Comparison of ENCODE assay signal across 21 cellular contexts in the genomic region with DNA sequence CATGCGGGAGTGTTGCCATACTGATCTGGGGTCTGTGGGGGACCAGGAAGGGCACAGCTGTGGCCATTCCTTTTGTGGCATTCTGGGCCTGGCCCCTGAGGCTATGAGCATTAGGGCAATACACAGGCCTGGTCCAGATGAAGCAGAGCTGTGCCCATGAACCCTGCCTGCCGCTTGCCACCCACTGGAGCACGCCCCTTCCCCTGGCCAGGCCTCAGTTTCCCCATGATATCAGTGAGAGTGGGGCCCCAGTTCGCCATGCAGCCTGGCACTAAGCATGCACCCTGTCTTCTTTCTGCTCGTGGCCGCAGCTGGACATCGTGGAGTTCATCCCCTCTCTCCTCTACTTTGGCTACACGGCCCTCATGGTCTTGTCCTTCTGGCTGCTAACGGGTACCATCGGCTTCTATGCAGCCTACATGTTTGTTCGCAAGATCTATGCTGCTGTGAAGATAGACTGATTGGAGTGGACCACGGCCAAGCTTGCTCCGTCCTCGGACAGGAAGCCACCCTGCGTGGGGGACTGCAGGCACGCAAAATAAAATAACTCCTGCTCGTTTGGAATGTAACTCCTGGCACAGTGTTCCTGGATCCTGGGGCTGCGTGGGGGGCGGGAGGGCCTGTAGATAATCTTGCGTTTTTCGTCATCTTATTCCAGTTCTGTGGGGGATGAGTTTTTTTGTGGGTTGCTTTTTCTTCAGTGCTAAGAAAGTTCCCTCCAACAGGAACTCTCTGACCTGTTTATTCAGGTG. TPM values are rescaled to one million over a fixed set of nuclear protein-coding genes. Genes with fewer than 3 reads are reported as not detected.
DNase-seq lines count a peak whose midpoint lies in the region; ATAC-seq and TF ChIP-seq lines count a peak whose summit lies in the region.
"Had no signal": no experiment of that assay in that cellular context is flagged by ENCODE, and none has a peak within 500 bp of the region (broad histone marks: within the 10 kb centered on the region; RNA-seq: fewer than 3 reads in every experiment).

No MANE protein-coding gene starts in this region.

- TF ChIP-seq CTCF in heart left ventricle (IDR thresholded peaks at IDR 0.05) (no peak), fibroblast of pulmonary artery (IDR thresholded peaks at IDR 0.05; ENCODE audit: low read length, missing control alignments) (no peak), ovary (IDR thresholded peaks at IDR 0.05) (no peak)

- DNase-seq in heart left ventricle (no peak), Right ventricle myocardium superior (no peak), fibroblast of pulmonary artery (ENCODE audit: low read depth) (peak; percentile 94), ovary (peak; percentile 63 to 86 (median 70)), aorta (peak; percentile 34 to 57), amygdala (lab: John Stamatoyannopoulos, UW) (no peak), NCI-H1436 treated with DMSO at 0.1 percent for 48 hours (lab: John Stamatoyannopoulos, UW) (no peak)
- DNase-seq: activated naive CD4-positive, alpha-beta T cell treated with anti-CD3 and anti-CD28 coated beads, Interleukin-2, amount 50 U/mL, for 16 hours; activated T-cell treated with anti-CD3 and anti-CD28 coated beads, Interleukin-2, amount 50 U/mL, for 48 hours; Calu3; left lung; NCI-H1930; NCI-H748 treated with DMSO at 0.1 percent for 48 hours; SHP77; stimulated activated CD4-positive, alpha-beta T cell treated with anti-CD3 and anti-CD28 coated beads, Interleukin-4, amount 100 ng/mL, for 24 hours; stimulated activated naive CD8-positive, alpha-beta T cell treated with anti-CD3 and anti-CD28 coated beads, Interleukin-15, amount 100 ng/mL, for 72 hours; SW 1271; trophoblast cell had no signal

- H3K4me1 ChIP-seq in heart left ventricle (peaks cover 0 to 13% (median 2%) of the 10 kb centered on the region in 12 donors), ovary (ENCODE audit: insufficient read depth) (peaks cover 7% of the 10 kb centered on the region), aorta (ENCODE audit: control insufficient read depth in 1 of 2, insufficient read depth in 2 of 2, low read length in 2 of 2) (no peaks in the 10 kb centered on the region)
- H3K4me1 ChIP-seq: A549, left lung had no signal

- H3K4me3 ChIP-seq in heart left ventricle (no peak overlapping the region), fibroblast of pulmonary artery (replicated peaks; ENCODE audit: low read depth, low read length) (no peak overlapping the region), ovary (no peak overlapping the region), aorta (ENCODE audit: low read length in 2 of 2) (no peak overlapping the region)
- H3K4me3 ChIP-seq: A549, left lung had no signal

- TF ChIP-seq POLR2A in heart left ventricle (IDR thresholded peaks at IDR 0.05) (no peak), ovary (IDR thresholded peaks at IDR 0.05) (no peak)

- no peak for TF ChIP-seq EP300 in ovary (IDR thresholded peaks at IDR 0.05)

- ATAC-seq in heart left ventricle (peak; percentile 16 to 58 (median 31)), Right ventricle myocardium superior (ENCODE audit: poor library complexity) (no peak), aorta (ENCODE audit: low FRiP score) (no peak), HG03439 (IDR thresholded peaks at IDR 0.05; ENCODE audit: unreplicated experiment) (no peak)
- ATAC-seq: A549; left lung; natural killer cell treated with Interleukin-12 subunit alpha and Interleukin-12 subunit beta and Interleukin-15 and Interleukin-18, amount 100 ng/mL, for 72 hours; stimulated activated naive CD8-positive, alpha-beta T cell treated with anti-CD3 and anti-CD28 coated beads, Interleukin-15, amount 100 ng/mL, for 72 hours had no signal

- H3K27me3 ChIP-seq in heart left ventricle, result no peaks in the 10 kb centered on the region
- no peaks in the 10 kb centered on the region for H3K27me3 ChIP-seq in ovary
- H3K27me3 ChIP-seq in aorta (ENCODE audit: control insufficient read depth in 1 of 2, insufficient read depth in 2 of 2, low read length in 1 of 2), result no peaks in the 10 kb centered on the region
- H3K27me3 ChIP-seq: left lung had no signal

- WGBS in heart left ventricle, 4 donors, result 51 to 72% (median 64%) methylated on average over 21 of the region's 21 CpGs
- 18 to 23% (median 23%) methylated on average over 21 of the region's 21 CpGs for whole genome bisulfite sequencing in ovary, 3 donors
- WGBS in aorta, 2 donors, result 72 to 76% methylated on average over 21 of the region's 21 CpGs

- intact Hi-C loops in heart left ventricle (cut with DNase I) (no loop called here), Right ventricle myocardium superior (cut with DNase I) (no loop called here), ovary (cut with DNase I) (no loop called here), aorta (cut with DNase I) (no loop called here)

- H3K9me3 ChIP-seq in heart left ventricle (no peaks in the 10 kb centered on the region), ovary (no peaks in the 10 kb centered on the region), aorta (ENCODE audit: control insufficient read depth, low read length) (no peaks in the 10 kb centered on the region)
- H3K9me3 ChIP-seq: A549, left lung had no signal

- H3K27ac ChIP-seq in heart left ventricle (peak overlapping the region in 1 of 12 donors; percentile 15), ovary (peak overlapping the region; percentile 37 to 73), aorta (ENCODE audit: low read depth in 1 of 2, low read length in 2 of 2) (no peak overlapping the region)
- H3K27ac ChIP-seq: A549, left lung had no signal

- H3K36me3 ChIP-seq in heart left ventricle (peaks cover 0 to 74% (median 66%) of the 10 kb centered on the region in 9 donors), ovary (no peaks in the 10 kb centered on the region), aorta (ENCODE audit: control insufficient read depth in 1 of 2, insufficient read depth in 2 of 2, low read length in 1 of 2) (peaks cover 2 to 3% of the 10 kb centered on the region in 2 donors)

RNA-seq across cellular contexts. Expression of a gene that starts 42.4 kb away (rescaled TPM):
- total RNA-seq in heart left ventricle (1 to 10 TPM; 4.4 to 9.9 (median 7.8) TPM), Right ventricle myocardium superior (5.7 TPM), ovary (10 to 100 TPM in 6 of 7 donors, 1 to 10 TPM in 1; 6.6 to 21.8 (median 15.9) TPM), aorta (1 to 10 TPM; 8.2 to 9.8 TPM)
- polyA plus RNA-seq in heart left ventricle (1 to 10 TPM; 4.0 to 4.2 TPM), ovary (10 to 100 TPM in 1 of 2 donors, 1 to 10 TPM in 1; 5.4 to 11.4 TPM), aorta (1 to 10 TPM; 1.8 to 2.3 TPM)

RNA-seq across cellular contexts. Expression of a gene that starts 42.5 kb away (rescaled TPM):
- 10 to 100 TPM; 26.0 to 48.5 (median 27.5) TPM for total RNA-seq in heart left ventricle
- 10 to 100 TPM; 12.0 to 25.7 TPM for polyA plus RNA-seq in heart left ventricle
- 24.9 TPM for total RNA-seq in Right ventricle myocardium superior
- total RNA-seq in ovary, result 10 to 100 TPM; 18.0 to 47.7 (median 32.3) TPM
- polyA plus RNA-seq in ovary, result 10 to 100 TPM; 19.2 to 48.4 TPM
- total RNA-seq in aorta, result 10 to 100 TPM; 29.8 to 35.2 TPM
- 10 to 100 TPM; 10.6 to 16.5 TPM for polyA plus RNA-seq in aorta

RNA-seq across cellular contexts. Expression of a gene that starts 55.6 kb away (rescaled TPM):
- total RNA-seq in heart left ventricle, result 10 to 100 TPM; 25.6 to 37.9 (median 30.0) TPM
- 10 to 100 TPM; 15.7 to 23.5 TPM for polyA plus RNA-seq in heart left ventricle
- total RNA-seq in Right ventricle myocardium superior, result 23.0 TPM
- total RNA-seq in ovary, result 10 to 100 TPM; 16.2 to 51.0 (median 37.2) TPM
- 10 to 100 TPM; 25.4 to 50.0 TPM for polyA plus RNA-seq in ovary
- total RNA-seq in aorta, result 10 to 100 TPM; 35.8 to 49.0 TPM
- polyA plus RNA-seq in aorta, result 10 to 100 TPM in 1 of 2 donors, 1 to 10 TPM in 1; 8.1 to 19.7 TPM

Comparison
In these comparisons a context has a peak if more than half of its experiments do, and no peak if none do; other contexts are left out.
1. ATAC-seq: peak in heart left ventricle (4 of 4); none in Right ventricle myocardium superior (single experiment), aorta (single experiment) and HG03439 (single experiment).
2. DNase-seq: peak in fibroblast of pulmonary artery (single experiment), ovary (5 of 5) and aorta (2 of 2); none in heart left ventricle (0 of 5), Right ventricle myocardium superior (single experiment), amygdala (0 of 56) and NCI-H1436 treated with DMSO at 0.1 percent for 48 hours (single experiment).
3. H3K27ac ChIP-seq: peak in ovary (2 of 2); none in aorta (0 of 2).